ENCODE assay signal across 17 cellular contexts in the genomic region with DNA sequence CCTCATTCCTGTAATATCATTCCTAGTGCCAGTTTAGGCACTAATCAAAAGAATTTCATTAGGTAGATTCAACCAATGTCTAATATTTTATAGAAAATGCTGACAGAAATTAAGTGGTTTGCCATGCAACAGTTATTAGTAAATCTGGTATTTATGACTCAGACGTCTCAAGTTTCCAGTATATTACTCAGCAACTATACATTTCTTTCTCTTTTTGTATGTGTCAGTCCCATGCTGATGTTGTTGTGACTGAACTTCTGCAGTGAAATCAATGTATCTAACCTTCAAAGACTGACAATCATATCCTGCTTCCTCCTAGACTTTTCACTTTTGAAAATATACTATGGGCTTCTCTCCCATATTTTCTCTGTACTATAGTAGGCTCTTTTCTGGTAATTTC.
DNase-seq lines count a peak whose midpoint lies in the region; FAIRE-seq and TF ChIP-seq lines count a peak whose summit lies in the region.
"Had no signal": no experiment of that assay in that cellular context is flagged by ENCODE, and none has a peak within 500 bp of the region (broad histone marks: within the 10 kb centered on the region; RNA-seq: fewer than 3 reads in every experiment).

No MANE protein-coding gene starts in this region.

- H3K4me3 ChIP-seq in AG10803 (ENCODE audit: low read length) = no peak overlapping the region
- no peak overlapping the region for H3K4me3 ChIP-seq in bronchial epithelial cell (ENCODE audit: low read depth, low read length)
- H3K4me3 ChIP-seq: ovary had no signal

- no peaks in the 10 kb centered on the region for H3K27me3 ChIP-seq in bronchial epithelial cell (ENCODE audit: control insufficient read depth, insufficient read depth, low read length)
- H3K27me3 ChIP-seq: ovary had no signal

- TF ChIP-seq CTCF in AG10803 (conservative IDR thresholded peaks at IDR 0.05; ENCODE audit: low read length) = no peak
- no peak for TF ChIP-seq CTCF in bronchial epithelial cell (IDR thresholded peaks at IDR 0.05; ENCODE audit: insufficient read depth, low read length, severe bottlenecking)

- FAIRE-seq in HTR-8/SVneo (lab: Jason Lieb, UNC) (no peak), bronchial epithelial cell (lab: Jason Lieb, UNC) (no peak)
- FAIRE-seq: D721Med had no signal

- H3K36me3 ChIP-seq in bronchial epithelial cell (ENCODE audit: control insufficient read depth, insufficient read depth, low read length) = no peaks in the 10 kb centered on the region
- H3K36me3 ChIP-seq: ovary had no signal

- DNase-seq in AG10803 (ENCODE audit: low read depth) (peak; percentile 12), HTR-8/SVneo (ENCODE audit: insufficient read length, low spot score) (peak; percentile 29), bronchial epithelial cell (ENCODE audit: low read depth) (peak; percentile 94), hepatic stellate cell (ENCODE audit: low spot score) (peak; percentile 11), NCI-H1092 treated with DMSO at 0.1 percent for 48 hours (lab: John Stamatoyannopoulos, UW) (no peak), NCI-H2081 treated with DMSO at 0.1 percent for 48 hours (lab: John Stamatoyannopoulos, UW) (no peak), posterior cingulate gyrus (no peak), occipital lobe (lab: John Stamatoyannopoulos, UW) (no peak)
- DNase-seq: activated CD4-positive, alpha-beta T cell treated with anti-CD3 and anti-CD28 coated beads for 36 hours; activated naive CD4-positive, alpha-beta T cell treated with anti-CD3 and anti-CD28 coated beads, Interleukin-2, amount 10 ng/mL, durations not matched to agents 7 days and 5 days; central memory CD4-positive, alpha-beta T cell; Kasumi-1; NCI-H2029; NCI-H748 treated with DMSO at 0.1 percent for 48 hours; ovary; stimulated activated CD4-positive, alpha-beta T cell treated with anti-CD3 and anti-CD28 coated beads, Interleukin-12 subunit alpha, Interleukin-12 subunit beta, amount 100 ng/mL, for 4 hours had no signal

- intact Hi-C loops in posterior cingulate gyrus (cut with DNase I) = no loop called here

Comparison
In these comparisons a context has a peak if more than half of its experiments do, and no peak if none do; other contexts are left out.
1. DNase-seq: peak in AG10803 (single experiment), HTR-8/SVneo (single experiment), bronchial epithelial cell (single experiment) and hepatic stellate cell (single experiment); none in NCI-H1092 treated with DMSO at 0.1 percent for 48 hours (single experiment), NCI-H2081 treated with DMSO at 0.1 percent for 48 hours (single experiment), posterior cingulate gyrus (0 of 10) and occipital lobe (single experiment).